Comparison of ENCODE assay signal across 31 cellular contexts in the genomic region with DNA sequence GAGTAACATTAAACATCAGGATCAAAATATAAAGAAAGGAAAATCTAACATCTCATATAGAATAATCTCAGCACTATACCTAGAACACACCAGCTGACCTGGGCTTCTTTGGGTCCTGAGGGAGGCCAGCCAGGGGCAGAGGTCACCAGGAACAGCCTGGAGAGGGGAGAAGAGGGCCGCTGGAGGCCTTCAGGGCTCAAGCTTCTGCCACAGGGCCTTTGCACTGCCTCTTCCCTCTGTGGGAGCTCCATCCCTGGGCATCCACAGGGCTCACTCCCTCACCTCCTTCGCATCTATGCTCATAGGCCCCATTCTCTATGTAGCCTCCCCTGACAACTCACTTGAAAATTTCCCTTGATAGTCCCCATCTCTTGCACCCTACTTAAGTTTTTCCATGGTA.
"Had no signal": no experiment of that assay in that cellular context is flagged by ENCODE, and none has a peak within 500 bp of the region (broad histone marks: within the 10 kb centered on the region; RNA-seq: fewer than 3 reads in every experiment).

No MANE protein-coding gene starts in this region.

- H3K4me1 ChIP-seq: breast epithelium, colonic mucosa had no signal

- H3K4me3 Mint-ChIP-seq: activated B cell treated with CpG ODN at 0.5 μM for 24 hours; activated CD4-positive, alpha-beta memory T cell treated with anti-CD3 and anti-CD28 coated beads for 36 hours; activated CD4-positive, alpha-beta T cell treated with anti-CD3 and anti-CD28 coated beads, Interleukin-2, amount 10 ng/mL, durations not matched to agents 24 days and 14 days; activated CD8-positive, alpha-beta memory T cell treated with anti-CD3 and anti-CD28 coated beads, Interleukin-2, amount 10 ng/mL, durations not matched to agents 7 days and 5 days; activated CD8-positive, alpha-beta T cell treated with anti-CD3 and anti-CD28 coated beads, Interleukin-2, amount 10 ng/mL, durations not matched to agents 7 days and 5 days; activated naive CD4-positive, alpha-beta T cell treated with anti-CD3 and anti-CD28 coated beads, Interleukin-2, amount 10 ng/mL, durations not matched to agents 7 days and 5 days; activated naive CD8-positive, alpha-beta T cell treated with anti-CD3 and anti-CD28 coated beads, Interleukin-2, amount 10 ng/mL, durations not matched to agents 7 days and 5 days; activated T-helper 1 cell treated with anti-CD3 and anti-CD28 coated beads, Interleukin-12 subunit alpha, Interleukin-12 subunit beta, Interleukin-2, Interleukin-4 antibody, amounts not matched to agents 30 ng/mL and 10 ng/mL and 1 ng/mL, durations not matched to agents 14 hours and 24 hours and 36 hours; brain; T-helper 2 cell treated with Interferon-gamma antibody and Interleukin-4, amounts not matched to agents 5 μg/mL and 100 μg/mL, for 36 hours had no signal

- H3K36me3 Mint-ChIP-seq: activated CD8-positive, alpha-beta memory T cell treated with anti-CD3 and anti-CD28 coated beads, Interleukin-2, amount 10 ng/mL, durations not matched to agents 7 days and 5 days; brain had no signal

- ATAC-seq: activated CD4-positive, CD25-positive, alpha-beta regulatory T cell treated with anti-CD3 and anti-CD28 coated beads, Interleukin-2, amount 50 U/mL, for 24 hours; activated CD8-positive, alpha-beta memory T cell treated with anti-CD3 and anti-CD28 coated beads, Interleukin-2, amount 10 ng/mL, durations not matched to agents 7 days and 5 days; activated CD8-positive, alpha-beta T cell treated with anti-CD3 and anti-CD28 coated beads, Interleukin-2, amount 10 ng/mL, durations not matched to agents 7 days and 5 days; activated naive CD4-positive, alpha-beta T cell treated with anti-CD3 and anti-CD28 coated beads, Interleukin-2, amount 50 U/mL, for 72 hours; T-helper 17 cell had no signal

- H3K4me3 ChIP-seq: ascending aorta, breast epithelium, cardiac muscle cell, colonic mucosa had no signal

- H3K27me3 ChIP-seq: ascending aorta, breast epithelium, cardiac muscle cell, colonic mucosa had no signal

- H3K27ac ChIP-seq: ascending aorta, breast epithelium, cardiac muscle cell, colonic mucosa, epithelial cell of prostate, WERI-Rb-1 had no signal

- H3K9me3 Mint-ChIP-seq: activated B cell treated with CpG ODN at 0.5 μM for 24 hours; activated CD4-positive, alpha-beta memory T cell treated with anti-CD3 and anti-CD28 coated beads for 36 hours; activated CD4-positive, alpha-beta T cell treated with anti-CD3 and anti-CD28 coated beads, Interleukin-2, amount 10 ng/mL, durations not matched to agents 24 days and 14 days; activated naive CD4-positive, alpha-beta T cell treated with anti-CD3 and anti-CD28 coated beads, Interleukin-2, amount 10 ng/mL, durations not matched to agents 7 days and 5 days; activated naive CD4-positive, alpha-beta T cell treated with anti-CD3 and anti-CD28 coated beads, Interleukin-2, amount 50 U/mL, for 72 hours; activated naive CD8-positive, alpha-beta T cell treated with anti-CD3 and anti-CD28 coated beads, Interleukin-2, amount 10 ng/mL, durations not matched to agents 7 days and 5 days; activated T-helper 1 cell treated with anti-CD3 and anti-CD28 coated beads, Interleukin-12 subunit alpha, Interleukin-12 subunit beta, Interleukin-2, Interleukin-4 antibody, amounts not matched to agents 30 ng/mL and 10 ng/mL and 1 ng/mL, durations not matched to agents 14 hours and 24 hours and 36 hours; activated T-helper 2 cell treated with anti-CD3 and anti-CD28 coated beads, Interferon-gamma antibody, Interleukin-2, Interleukin-4, amounts not matched to agents 10 μg/mL and 5 μg/mL and 100 μg/mL, durations not matched to agents 14 hours and 24 hours and 36 hours; T-helper 2 cell treated with Interferon-gamma antibody and Interleukin-4, amounts not matched to agents 5 μg/mL and 100 μg/mL, for 36 hours had no signal

- H3K9me3 ChIP-seq: ascending aorta, breast epithelium, colonic mucosa had no signal

- H3K27ac Mint-ChIP-seq: activated B cell treated with CpG ODN at 0.5 μM for 24 hours; activated CD4-positive, alpha-beta memory T cell treated with anti-CD3 and anti-CD28 coated beads for 36 hours; activated CD4-positive, alpha-beta T cell treated with anti-CD3 and anti-CD28 coated beads, Interleukin-2, amount 10 ng/mL, durations not matched to agents 24 days and 14 days; activated CD8-positive, alpha-beta memory T cell treated with anti-CD3 and anti-CD28 coated beads, Interleukin-2, amount 10 ng/mL, durations not matched to agents 7 days and 5 days; activated CD8-positive, alpha-beta T cell treated with anti-CD3 and anti-CD28 coated beads, Interleukin-2, amount 10 ng/mL, durations not matched to agents 7 days and 5 days; activated naive CD4-positive, alpha-beta T cell treated with anti-CD3 and anti-CD28 coated beads, Interleukin-2, amount 10 ng/mL, durations not matched to agents 7 days and 5 days; activated naive CD4-positive, alpha-beta T cell treated with anti-CD3 and anti-CD28 coated beads, Interleukin-2, amount 50 U/mL, for 72 hours; activated naive CD8-positive, alpha-beta T cell treated with anti-CD3 and anti-CD28 coated beads, Interleukin-2, amount 10 ng/mL, durations not matched to agents 7 days and 5 days; activated T-helper 1 cell treated with anti-CD3 and anti-CD28 coated beads, Interleukin-12 subunit alpha, Interleukin-12 subunit beta, Interleukin-2, Interleukin-4 antibody, amounts not matched to agents 30 ng/mL and 10 ng/mL and 1 ng/mL, durations not matched to agents 14 hours and 24 hours and 36 hours; activated T-helper 2 cell treated with anti-CD3 and anti-CD28 coated beads, Interferon-gamma antibody, Interleukin-2, Interleukin-4, amounts not matched to agents 10 μg/mL and 5 μg/mL and 100 μg/mL, durations not matched to agents 14 hours and 24 hours and 36 hours; T-helper 17 cell; T-helper 2 cell treated with Interferon-gamma antibody and Interleukin-4, amounts not matched to agents 5 μg/mL and 100 μg/mL, for 36 hours had no signal

- H3K36me3 ChIP-seq: ascending aorta, breast epithelium, cardiac muscle cell, colonic mucosa, WERI-Rb-1 had no signal

- DNase-seq: activated B cell treated with CpG ODN at 0.5 μM for 24 hours; activated CD4-positive, alpha-beta memory T cell treated with anti-CD3 and anti-CD28 coated beads for 36 hours; activated CD4-positive, alpha-beta T cell treated with anti-CD3 and anti-CD28 coated beads, Interleukin-2, amount 10 ng/mL, durations not matched to agents 24 days and 14 days; activated CD8-positive, alpha-beta memory T cell treated with anti-CD3 and anti-CD28 coated beads, Interleukin-2, amount 10 ng/mL, durations not matched to agents 7 days and 5 days; activated CD8-positive, alpha-beta memory T cell treated with anti-CD3 and anti-CD28 coated beads, Interleukin-2, amount 50 U/mL, for 4 hours; activated CD8-positive, alpha-beta T cell treated with anti-CD3 and anti-CD28 coated beads, Interleukin-2, amount 10 ng/mL, durations not matched to agents 7 days and 5 days; activated effector memory CD4-positive, alpha-beta T cell treated with anti-CD3 and anti-CD28 coated beads, Interleukin-2, amount 50 U/mL, for 16 hours; activated naive CD4-positive, alpha-beta T cell; activated naive CD4-positive, alpha-beta T cell treated with anti-CD3 and anti-CD28 coated beads, Interleukin-2, amount 10 ng/mL, durations not matched to agents 7 days and 5 days; activated naive CD8-positive, alpha-beta T cell treated with anti-CD3 and anti-CD28 coated beads, Interleukin-2, amount 10 ng/mL, durations not matched to agents 7 days and 5 days; activated T-cell treated with anti-CD3 and anti-CD28 coated beads, Interleukin-2, amount 50 U/mL, for 1 hour; activated T-cell treated with anti-CD3 and anti-CD28 coated beads, Interleukin-2, amount 50 U/mL, for 48 hours; central memory CD4-positive, alpha-beta T cell; cerebellar nuclear complex; colonic mucosa; effector CD8-positive, alpha-beta T cell; foreskin fibroblast; T-helper 1 cell; T-helper 17 cell; T1000; WERI-Rb-1 had no signal
